ENCODE assay signal across 16 cellular contexts in genomic region chr9:30293231-30293630, GRCh38.
DNase-seq lines count a peak whose midpoint lies in the region; ATAC-seq and TF ChIP-seq lines count a peak whose summit lies in the region.
"Had no signal": no experiment of that assay in that cellular context is flagged by ENCODE, and none has a peak within 500 bp of the region (broad histone marks: within the 10 kb centered on the region; RNA-seq: fewer than 3 reads in every experiment).

No MANE protein-coding gene starts in this region.

- no peaks in the 10 kb centered on the region for H3K4me1 Mint-ChIP-seq in Calu3 (ENCODE audit: low read depth, unreplicated experiment)
- H3K4me1 Mint-ChIP-seq: CD14-positive monocyte; CD4-positive, CD25-positive, alpha-beta regulatory T cell; CD8-positive, alpha-beta memory T cell had no signal

- no peak overlapping the region for H3K27ac Mint-ChIP-seq in Calu3 (ENCODE audit: unreplicated experiment)
- H3K27ac Mint-ChIP-seq: CD14-positive monocyte; CD4-positive, alpha-beta memory T cell; CD4-positive, CD25-positive, alpha-beta regulatory T cell; CD8-positive, alpha-beta memory T cell had no signal

- H3K4me3 Mint-ChIP-seq in Calu3 (ENCODE audit: low read depth, unreplicated experiment), result no peak overlapping the region
- H3K4me3 Mint-ChIP-seq: CD14-positive monocyte; CD4-positive, alpha-beta memory T cell; CD4-positive, CD25-positive, alpha-beta regulatory T cell; CD8-positive, alpha-beta memory T cell had no signal

- CTCF ChIA-PET in Calu3 (lab: Charles Lee), result no interaction called here

- DNase-seq in M059J (ENCODE audit: low read depth) (peak; percentile 9), UCSD-AML1 (lab: John Stamatoyannopoulos, UW; ENCODE audit: unreplicated experiment) (peak; percentile 30), Calu3 (no peak)
- DNase-seq in stimulated activated CD4-positive, alpha-beta T cell treated with anti-CD3 and anti-CD28 coated beads, Interleukin-12 subunit alpha, Interleukin-12 subunit beta, amount 100 ng/mL, for 4 hours, result no peak
- DNase-seq: 8988T; ACHN; BE2C; C1 segment of cervical spinal cord; CD4-positive, alpha-beta memory T cell; CD4-positive, CD25-positive, alpha-beta regulatory T cell; CD8-positive, alpha-beta memory T cell; COR-L47; DMS79 treated with DMSO at 0.1 percent for 48 hours; GF-D8 had no signal

- peaks cover under 1% of the 10 kb centered on the region for H3K9me3 Mint-ChIP-seq in Calu3 (ENCODE audit: low read depth, unreplicated experiment)
- H3K9me3 Mint-ChIP-seq: CD4-positive, alpha-beta memory T cell had no signal

- H3K27me3 Mint-ChIP-seq in Calu3 (ENCODE audit: unreplicated experiment), result no peaks in the 10 kb centered on the region
- H3K27me3 Mint-ChIP-seq: CD4-positive, alpha-beta memory T cell; CD4-positive, CD25-positive, alpha-beta regulatory T cell; CD8-positive, alpha-beta memory T cell had no signal

- H3K36me3 Mint-ChIP-seq in Calu3 (ENCODE audit: insufficient read depth, unreplicated experiment), result no peaks in the 10 kb centered on the region
- H3K36me3 Mint-ChIP-seq: CD14-positive monocyte; CD4-positive, alpha-beta memory T cell; CD4-positive, CD25-positive, alpha-beta regulatory T cell; CD8-positive, alpha-beta memory T cell had no signal

- BruUV-seq in Calu3 (replicated peaks; lab: Mats Ljungman, UMichigan), result no TSS peak

- intact Hi-C loops in Calu3 (cut with micrococcal nuclease; ENCODE audit: unreplicated experiment), result no loop called here

- no peak for TF ChIP-seq CTCF in Calu3 (IDR thresholded peaks at IDR 0.05; ENCODE audit: unreplicated experiment)

- no peak for ATAC-seq in GM19023 (IDR thresholded peaks at IDR 0.05; ENCODE audit: unreplicated experiment)

Comparison
In these comparisons a context has a peak if more than half of its experiments do, and no peak if none do; other contexts are left out.
1. DNase-seq: peak in M059J (single experiment) and UCSD-AML1 (single experiment); none in stimulated activated CD4-positive, alpha-beta T cell treated with anti-CD3 and anti-CD28 coated beads, Interleukin-12 subunit alpha, Interleukin-12 subunit beta, amount 100 ng/mL, for 4 hours (single experiment) and Calu3 (single experiment).